ENCODE assay signal across 16 cellular contexts in the genomic region with DNA sequence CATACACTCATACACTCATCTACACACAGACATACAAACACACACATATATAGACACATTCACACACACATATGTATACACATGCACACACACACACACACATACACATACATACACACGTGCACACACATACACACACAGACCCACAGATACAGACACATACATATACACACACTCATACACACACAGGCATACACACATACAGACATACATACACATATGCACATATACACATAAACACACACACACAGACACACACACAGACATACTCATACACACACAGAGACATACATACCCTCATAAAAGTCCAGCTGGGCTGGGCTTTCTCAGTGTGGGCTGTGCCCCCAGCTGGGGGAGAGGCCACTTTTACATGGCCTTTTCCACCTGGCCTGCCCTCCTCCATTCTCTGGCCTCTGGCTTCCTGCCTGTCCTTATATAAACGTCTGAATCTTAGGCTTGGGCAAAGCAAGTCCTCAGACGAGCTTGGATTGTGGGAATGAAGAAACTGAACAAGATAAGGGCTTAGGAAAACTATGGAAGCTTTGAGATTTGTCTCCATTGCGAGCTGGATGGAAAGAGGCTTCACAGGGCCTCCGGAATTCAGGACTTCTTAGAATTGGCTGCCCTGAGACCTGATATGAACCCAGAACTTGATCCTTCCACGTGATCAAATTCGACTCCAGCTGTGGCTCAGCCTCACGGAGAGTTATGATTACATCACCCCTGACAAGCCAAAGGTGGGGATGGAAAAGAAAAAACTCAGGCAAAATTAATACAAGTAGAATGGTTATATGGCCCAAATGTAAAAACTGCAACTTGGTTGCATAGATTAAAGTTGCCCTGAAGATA. TPM values are rescaled to one million over a fixed set of nuclear protein-coding genes. Genes with fewer than 3 reads are reported as not detected.
DNase-seq lines count a peak whose midpoint lies in the region; FAIRE-seq and TF ChIP-seq lines count a peak whose summit lies in the region.
"Had no signal": no experiment of that assay in that cellular context is flagged by ENCODE, and none has a peak within 500 bp of the region (broad histone marks: within the 10 kb centered on the region; RNA-seq: fewer than 3 reads in every experiment).

No MANE protein-coding gene starts in this region.

- H3K4me1 ChIP-seq in SK-N-SH (ENCODE audit: control insufficient read depth in 1 of 2, insufficient read depth in 2 of 2, low read depth in 1 of 2, low read length in 1 of 2) (no peaks in the 10 kb centered on the region), parathyroid adenoma (no peaks in the 10 kb centered on the region)
- H3K4me1 ChIP-seq: colonic mucosa, prostate gland had no signal

- no peaks in the 10 kb centered on the region for H3K36me3 ChIP-seq in SK-N-SH (replicated peaks in 1 of 2; ENCODE audit: control insufficient read depth in 1 of 2, insufficient read depth in 2 of 2, low read length in 1 of 2)
- no peaks in the 10 kb centered on the region for H3K36me3 ChIP-seq in parathyroid adenoma (ENCODE audit: control insufficient read depth, insufficient read depth, low read length)
- H3K36me3 ChIP-seq: colonic mucosa, prostate gland, stomach had no signal

- no peak for TF ChIP-seq EP300 in SK-N-SH (IDR thresholded peaks at IDR 0.05; ENCODE audit: borderline replicate concordance in 1 of 2, low read depth in 1 of 2, low read length in 1 of 2)

- CTCF ChIA-PET in SK-N-SH (lab: Yijun Ruan, JAX) = interaction anchor here (1.1 kb wide), 1 partner anchor 8 kb away, joined by 3 read pairs; no protein-coding TSS in a partner anchor

- H3K27me3 ChIP-seq in SK-N-SH (ENCODE audit: insufficient read depth) (peaks cover 3% of the 10 kb centered on the region; the same call in 1 of the 2 replicates), parathyroid adenoma (ENCODE audit: control insufficient read depth, insufficient read depth, low read length) (no peaks in the 10 kb centered on the region)
- H3K27me3 ChIP-seq: colonic mucosa, stomach had no signal

- no peaks in the 10 kb centered on the region for H3F3A ChIP-seq in SK-N-SH (replicated peaks; ENCODE audit: insufficient read depth)

- H3K9me2 ChIP-seq in SK-N-SH = no peaks in the 10 kb centered on the region

- DNase-seq in GM12891 (ENCODE audit: insufficient read length, low spot score) (no peak), SK-N-SH (no peak), fibroblast of villous mesenchyme (ENCODE audit: low read depth) (peak; percentile 79), KG1 (lab: John Stamatoyannopoulos, UW) (no peak), COLO829 (ENCODE audit: low spot score) (no peak), NCI-H187 treated with DMSO at 0.1 percent for 48 hours (lab: John Stamatoyannopoulos, UW) (no peak)
- DNase-seq in activated CD8-positive, alpha-beta memory T cell treated with anti-CD3 and anti-CD28 coated beads, Interleukin-2, amount 50 U/mL, for 48 hours = no peak
- DNase-seq: CD4-positive, CD25-positive, alpha-beta regulatory T cell; colonic mucosa; GF-D8; stomach had no signal

- H3K4me2 ChIP-seq in SK-N-SH (no peak overlapping the region), parathyroid adenoma (ENCODE audit: low read length) (no peak overlapping the region)

- no peak for TF ChIP-seq POLR2A in GM12891 (IDR thresholded peaks at IDR 0.05; ENCODE audit: low read depth, low read length)

- 0 out of 2 replicates have a peak overlapping the region, but pooled peaks have one; percentile 43 for H2AFZ ChIP-seq in SK-N-SH (ENCODE audit: low read depth)
- peak overlapping the region; percentile 44 for H2AFZ ChIP-seq in parathyroid adenoma

- H3K4me3 ChIP-seq in SK-N-SH (ENCODE audit: low read depth in 2 of 2, low read length in 1 of 2) (no peak overlapping the region), fibroblast of villous mesenchyme (ENCODE audit: low read depth, low read length) (no peak overlapping the region), parathyroid adenoma (ENCODE audit: low read depth, low read length) (no peak overlapping the region)
- H3K4me3 ChIP-seq: colonic mucosa, prostate gland, stomach had no signal

- H3K9me3 ChIP-seq in SK-N-SH (no peaks in the 10 kb centered on the region), parathyroid adenoma (ENCODE audit: control insufficient read depth, low read length) (no peaks in the 10 kb centered on the region)
- H3K9me3 ChIP-seq: colonic mucosa, prostate gland, stomach had no signal

- H3K79me2 ChIP-seq in SK-N-SH (ENCODE audit: insufficient read depth) (no peaks in the 10 kb centered on the region), parathyroid adenoma (no peaks in the 10 kb centered on the region)

- peak; percentile 51 for FAIRE-seq in GM12891 (lab: Jason Lieb, UNC)
- FAIRE-seq: TTC549 had no signal

- no peak for TF ChIP-seq RAD21 in SK-N-SH (IDR thresholded peaks at IDR 0.05; ENCODE audit: low read length)

- WGBS in SK-N-SH (ENCODE audit: low lambda C conversion rate) = 21% methylated on average over 8 of the region's 8 CpGs

- no peak overlapping the region for H3K27ac ChIP-seq in SK-N-SH (ENCODE audit: low read depth in 2 of 2, low read length in 1 of 2)
- no peak overlapping the region for H3K27ac ChIP-seq in parathyroid adenoma
- H3K27ac ChIP-seq: colonic mucosa, prostate gland had no signal

- POLR2A ChIA-PET in SK-N-SH (lab: Yijun Ruan, JAX) = no interaction called here

- no peak for TF ChIP-seq CTCF in SK-N-SH (IDR thresholded peaks at IDR 0.05)
- no peak for TF ChIP-seq CTCF in fibroblast of villous mesenchyme (IDR thresholded peaks at IDR 0.05; ENCODE audit: insufficient read depth, low read depth, low read length)
- no peak for TF ChIP-seq CTCF in parathyroid adenoma (IDR thresholded peaks at IDR 0.05)

- no peaks in the 10 kb centered on the region for H4K20me1 ChIP-seq in SK-N-SH (ENCODE audit: insufficient read depth)

- H3K9ac ChIP-seq in SK-N-SH (no peak overlapping the region), parathyroid adenoma (no peak overlapping the region)

TF ChIP-seq in GM12891, 5 proteins besides CTCF, POLR2A, EP300 and RAD21:
- TF ChIP-seq POLR2AphosphoS5 (IDR thresholded peaks at IDR 0.05; ENCODE audit: low read depth, low read length) = no peak
- TF ChIP-seq POU2F2 (IDR thresholded peaks at IDR 0.05; ENCODE audit: low read depth, low read length) = no peak
- no peak for TF ChIP-seq PAX5 (IDR thresholded peaks at IDR 0.05; ENCODE audit: insufficient read depth, low read length, severe bottlenecking)
- no peak for TF ChIP-seq SPI1 (IDR thresholded peaks at IDR 0.05; ENCODE audit: low read depth, low read length)
- no peak for TF ChIP-seq TAF1 (IDR thresholded peaks at IDR 0.05; ENCODE audit: low read depth, low read length)
TF ChIP-seq in GM12891: peak in this region for 0.

TF ChIP-seq in SK-N-SH, 30 proteins besides CTCF, POLR2A, EP300 and RAD21:
- no peak for TF ChIP-seq SIN3A (IDR thresholded peaks at IDR 0.05; ENCODE audit: borderline replicate concordance, low read depth, low read length)
- no peak for TF ChIP-seq TCF12 (IDR thresholded peaks at IDR 0.05)
- peak; percentile 27; the same call in 1 of the 2 replicates for TF ChIP-seq USF1 (IDR thresholded peaks at IDR 0.05; ENCODE audit: borderline replicate concordance, low read depth)
- no peak for TF ChIP-seq FOXJ3 (CRISPR knock-in tag; IDR thresholded peaks at IDR 0.05)

RNA-seq across cellular contexts. Expression of gene CST3, which starts 22.5 kb away (rescaled TPM):
- 27.7 TPM for polyA plus RNA-seq in GM12891 (2012; ENCODE audit: low read depth, missing spikeins)
- polyA plus RNA-seq in SK-N-SH (2012; rRNA removed) = 328 and 428 TPM in 2 replicates
- 172 and 280 TPM in 2 replicates for polyA plus RNA-seq in SK-N-SH (2012; cell fraction: cytosol; rRNA removed)
- 113 and 174 TPM in 2 replicates for polyA plus RNA-seq in SK-N-SH (2012; cell fraction: nucleus; rRNA removed)
- 55.3 and 123 TPM in 2 replicates for total RNA-seq in fibroblast of villous mesenchyme

RNA-seq across cellular contexts. Expression of gene CST4, which starts 28.6 kb away (rescaled TPM):
- polyA plus RNA-seq in GM12891 (2012; ENCODE audit: low read depth, missing spikeins) = not detected
- not detected in 2 replicates for polyA plus RNA-seq in SK-N-SH (2012; rRNA removed)
- polyA plus RNA-seq in SK-N-SH (2012; cell fraction: cytosol; rRNA removed) = not detected in 2 replicates
- polyA plus RNA-seq in SK-N-SH (2012; cell fraction: nucleus; rRNA removed) = not detected in 2 replicates
- 0.32 TPM in 1 of 2 replicates, not detected in the other for total RNA-seq in fibroblast of villous mesenchyme
- total RNA-seq: activated naive CD4-positive, alpha-beta T cell treated with anti-CD3 and anti-CD28 coated beads, Interleukin-2, amount 50 U/mL, for 72 hours; CD4-positive, CD25-positive, alpha-beta regulatory T cell; colonic mucosa; lung microvascular endothelial cell; stomach had no signal
- polyA plus RNA-seq: CD4-positive, CD25-positive, alpha-beta regulatory T cell; stomach had no signal

RNA-seq across cellular contexts. Expression of gene CST9, which starts 54.5 kb away (rescaled TPM):
- not detected for polyA plus RNA-seq in GM12891 (2012; ENCODE audit: low read depth, missing spikeins)
- not detected in 2 replicates for polyA plus RNA-seq in SK-N-SH (2012; rRNA removed)
- not detected in 2 replicates for polyA plus RNA-seq in SK-N-SH (2012; cell fraction: cytosol; rRNA removed)
- not detected in 2 replicates for polyA plus RNA-seq in SK-N-SH (2012; cell fraction: nucleus; rRNA removed)
- total RNA-seq in fibroblast of villous mesenchyme = not detected in 2 replicates
- total RNA-seq: activated naive CD4-positive, alpha-beta T cell treated with anti-CD3 and anti-CD28 coated beads, Interleukin-2, amount 50 U/mL, for 72 hours; CD4-positive, CD25-positive, alpha-beta regulatory T cell; colonic mucosa; prostate gland; stomach had no signal
- polyA plus RNA-seq: CD4-positive, CD25-positive, alpha-beta regulatory T cell; stomach had no signal
